Comparison of ENCODE assay signal across 10 cellular contexts in genomic region chr3:111952086-111952485, GRCh38. TPM values are rescaled to one million over a fixed set of nuclear protein-coding genes. Genes with fewer than 3 reads are reported as not detected.
"Had no signal": no experiment of that assay in that cellular context is flagged by ENCODE, and none has a peak within 500 bp of the region (broad histone marks: within the 10 kb centered on the region; RNA-seq: fewer than 3 reads in every experiment).

No MANE protein-coding gene starts in this region.

- H3K27ac ChIP-seq: GM23248, HL-60 had no signal

- H3K9me3 ChIP-seq: HAP-1 had no signal

- H3K4me3 Mint-ChIP-seq: HFFc6, IgD-negative memory B cell had no signal

- H2AFZ ChIP-seq: GM23248 had no signal

- H3K27ac Mint-ChIP-seq: HFFc6, IgD-negative memory B cell had no signal

- DNase-seq: GM23248, GOT3, H7, HFFc6, KBM-7 had no signal

- H3K36me3 ChIP-seq: HAP-1 had no signal

- H3K4me1 Mint-ChIP-seq: IgD-negative memory B cell had no signal

- ATAC-seq: HepG2 had no signal

- H3K9ac ChIP-seq: GM23248 had no signal

- H3K4me3 ChIP-seq: GM23248, HAP-1 had no signal

- H3K9me3 Mint-ChIP-seq: HFFc6, IgD-negative memory B cell had no signal

RNA-seq across cellular contexts. Expression of gene TAGLN3, which starts 46.6 kb away (rescaled TPM):
- total RNA-seq: GM23248, H4 had no signal
- polyA plus RNA-seq: IgD-negative memory B cell had no signal
